ENCODE assay signal across 11 cellular contexts in genomic region chr10:22646291-22646926, GRCh38.
DNase-seq lines count a peak whose midpoint lies in the region; ATAC-seq and TF ChIP-seq lines count a peak whose summit lies in the region.
"Had no signal": no experiment of that assay in that cellular context is flagged by ENCODE, and none has a peak within 500 bp of the region (broad histone marks: within the 10 kb centered on the region; RNA-seq: fewer than 3 reads in every experiment).

No MANE protein-coding gene starts in this region.

- H3K9ac ChIP-seq in DND-41 (ENCODE audit: low read depth, low read length): no peak overlapping the region

- ATAC-seq in DND-41 (ENCODE audit: insufficient read depth, low read depth): peak; percentile 88
- peak; percentile 51 for ATAC-seq in GM19467 (IDR thresholded peaks at IDR 0.05; ENCODE audit: unreplicated experiment)
- ATAC-seq in HG03354 (IDR thresholded peaks at IDR 0.05; ENCODE audit: poor library complexity, severe bottlenecking, unreplicated experiment): peak; percentile 63
- peak; percentile 82 for ATAC-seq in effector memory CD8-positive, alpha-beta T cell (replicated peaks)
- no peak for ATAC-seq in left ventricle myocardium superior
- no peak for ATAC-seq in GM19023 (IDR thresholded peaks at IDR 0.05; ENCODE audit: unreplicated experiment)

- no peak overlapping the region for H3K27ac ChIP-seq in DND-41 (ENCODE audit: low read length)
- H3K27ac ChIP-seq: HL-60 had no signal

- no peak overlapping the region for H2AFZ ChIP-seq in DND-41 (ENCODE audit: low read depth, low read length)

- peak; percentile 6 for TF ChIP-seq CTCF in DND-41 (IDR thresholded peaks at IDR 0.05; ENCODE audit: borderline replicate concordance, extremely low read depth, low read length, poor library complexity, severe bottlenecking)

- no peaks in the 10 kb centered on the region for H3K27me3 Mint-ChIP-seq in effector memory CD8-positive, alpha-beta T cell

- H4K20me1 ChIP-seq in DND-41 (ENCODE audit: insufficient read depth, low read length): peaks cover 87% of the 10 kb centered on the region

- peaks cover 65% of the 10 kb centered on the region for H3K79me2 ChIP-seq in DND-41 (ENCODE audit: insufficient read depth, low read length)

- peaks cover 51% of the 10 kb centered on the region for H3K36me3 Mint-ChIP-seq in effector memory CD8-positive, alpha-beta T cell (ENCODE audit: insufficient read depth)

- H3K9me3 ChIP-seq in DND-41 (ENCODE audit: insufficient read depth, low read length, severe bottlenecking): no peaks in the 10 kb centered on the region

- intact Hi-C loops in left ventricle myocardium superior (cut with micrococcal nuclease): no loop called here

- 0 out of 2 replicates have a peak, but pooled peaks cover 4% of the 10 kb centered on the region for H3K36me3 ChIP-seq in DND-41 (ENCODE audit: insufficient read depth, low read length)

- H3K27ac Mint-ChIP-seq in effector memory CD8-positive, alpha-beta T cell: peak overlapping the region; percentile 94 to 96

- H3K4me2 ChIP-seq in DND-41 (ENCODE audit: insufficient read depth, low read length): peak overlapping the region; percentile 13; the same call in 1 of the 2 replicates

- peaks cover 52% of the 10 kb centered on the region for H3K4me1 ChIP-seq in DND-41 (ENCODE audit: insufficient read depth, low read length)

- DNase-seq in DND-41: no peak
- peak in 1 of 3 experiments; percentile 41 for DNase-seq in effector memory CD8-positive, alpha-beta T cell
- DNase-seq in left ventricle myocardium superior: no peak
- no peak for DNase-seq in ecto neural progenitor cell (ENCODE audit: low spot score)
- DNase-seq in mesenteric fat pad (ENCODE audit: low spot score): no peak
- DNase-seq: DMS153, NCI-H69 had no signal

- peak overlapping the region; percentile 81 to 82 for H3K4me3 Mint-ChIP-seq in effector memory CD8-positive, alpha-beta T cell

- H3K9me3 Mint-ChIP-seq in effector memory CD8-positive, alpha-beta T cell: no peaks in the 10 kb centered on the region

- peaks cover 84 to 85% of the 10 kb centered on the region in 2 donors for H3K4me1 Mint-ChIP-seq in effector memory CD8-positive, alpha-beta T cell (ENCODE audit: low read depth in 2 of 2)

- no peaks in the 10 kb centered on the region for H3K27me3 ChIP-seq in DND-41 (ENCODE audit: insufficient read depth, low read length, poor library complexity)

- no peak overlapping the region for H3K4me3 ChIP-seq in DND-41 (ENCODE audit: low read depth in 1 of 2, low read length in 2 of 2)

Comparison
In these comparisons a context has a peak if more than half of its experiments do, and no peak if none do; other contexts are left out.
1. ATAC-seq: peak in DND-41 (single experiment), GM19467 (single experiment), HG03354 (single experiment) and effector memory CD8-positive, alpha-beta T cell (single experiment); none in left ventricle myocardium superior (single experiment) and GM19023 (single experiment).